Comparison of ENCODE assay signal across 2 cellular contexts in the genomic region with DNA sequence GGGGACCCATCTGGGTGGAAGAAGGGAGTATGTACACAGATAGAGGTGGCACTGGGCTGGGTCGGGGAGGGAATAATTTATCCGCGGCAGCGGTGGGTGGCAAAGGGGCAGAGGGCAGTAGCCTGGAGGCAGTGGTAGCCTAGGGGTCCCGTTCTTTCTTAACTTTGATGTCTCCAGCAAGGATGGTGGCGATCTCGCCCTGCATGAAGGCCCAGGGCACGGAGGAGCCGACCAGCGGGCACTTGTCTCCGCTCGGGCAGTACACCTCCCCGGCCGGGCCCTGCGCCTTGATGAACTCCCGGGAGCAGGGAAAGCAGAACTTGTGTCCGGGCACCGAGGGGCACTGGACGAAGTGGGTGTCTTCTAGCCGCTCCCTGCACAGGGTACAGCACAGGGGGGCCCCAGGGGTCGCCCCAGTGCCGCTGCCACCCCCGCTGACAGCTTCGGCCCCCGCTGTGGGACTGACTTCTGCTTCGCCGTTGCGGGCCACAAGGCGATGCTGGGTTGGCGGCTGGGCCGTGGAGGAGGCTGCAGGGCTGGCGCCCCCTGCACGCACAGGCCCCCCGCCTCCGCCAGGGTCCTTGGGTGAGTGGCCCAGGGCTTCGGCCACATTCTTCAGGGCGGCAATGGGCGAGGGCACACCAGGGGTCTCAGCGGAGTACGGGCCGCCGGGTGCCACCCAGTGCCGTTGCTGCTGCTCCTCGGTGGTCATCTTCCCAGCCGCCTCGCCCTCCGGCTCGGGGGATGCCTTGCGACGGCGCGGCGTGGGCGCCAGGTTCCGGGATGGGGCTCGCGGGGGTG.
TF ChIP-seq lines count a peak whose summit lies in the region.

No MANE protein-coding gene starts in this region.

TF ChIP-seq in SK-N-SH treated with all-trans-retinoic acid at 6 μM for 48 hours, 23 proteins besides CTCF, POLR2A, EP300 and RAD21 (continued from another document):
- TF ChIP-seq, protein P1, sequence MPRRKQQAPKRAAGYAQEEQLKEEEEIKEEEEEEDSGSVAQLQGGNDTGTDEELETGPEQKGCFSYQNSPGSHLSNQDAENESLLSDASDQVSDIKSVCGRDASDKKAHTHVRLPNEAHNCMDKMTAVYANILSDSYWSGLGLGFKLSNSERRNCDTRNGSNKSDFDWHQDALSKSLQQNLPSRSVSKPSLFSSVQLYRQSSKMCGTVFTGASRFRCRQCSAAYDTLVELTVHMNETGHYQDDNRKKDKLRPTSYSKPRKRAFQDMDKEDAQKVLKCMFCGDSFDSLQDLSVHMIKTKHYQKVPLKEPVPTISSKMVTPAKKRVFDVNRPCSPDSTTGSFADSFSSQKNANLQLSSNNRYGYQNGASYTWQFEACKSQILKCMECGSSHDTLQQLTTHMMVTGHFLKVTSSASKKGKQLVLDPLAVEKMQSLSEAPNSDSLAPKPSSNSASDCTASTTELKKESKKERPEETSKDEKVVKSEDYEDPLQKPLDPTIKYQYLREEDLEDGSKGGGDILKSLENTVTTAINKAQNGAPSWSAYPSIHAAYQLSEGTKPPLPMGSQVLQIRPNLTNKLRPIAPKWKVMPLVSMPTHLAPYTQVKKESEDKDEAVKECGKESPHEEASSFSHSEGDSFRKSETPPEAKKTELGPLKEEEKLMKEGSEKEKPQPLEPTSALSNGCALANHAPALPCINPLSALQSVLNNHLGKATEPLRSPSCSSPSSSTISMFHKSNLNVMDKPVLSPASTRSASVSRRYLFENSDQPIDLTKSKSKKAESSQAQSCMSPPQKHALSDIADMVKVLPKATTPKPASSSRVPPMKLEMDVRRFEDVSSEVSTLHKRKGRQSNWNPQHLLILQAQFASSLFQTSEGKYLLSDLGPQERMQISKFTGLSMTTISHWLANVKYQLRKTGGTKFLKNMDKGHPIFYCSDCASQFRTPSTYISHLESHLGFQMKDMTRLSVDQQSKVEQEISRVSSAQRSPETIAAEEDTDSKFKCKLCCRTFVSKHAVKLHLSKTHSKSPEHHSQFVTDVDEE (CRISPR knock-in tag; IDR thresholded peaks at IDR 0.05): no peak
- no peak for TF ChIP-seq ZNF565 (CRISPR knock-in tag; conservative IDR thresholded peaks at IDR 0.05; ENCODE audit: low read depth)
- no peak for TF ChIP-seq ISL1 (CRISPR knock-in tag; IDR thresholded peaks at IDR 0.05)
- TF ChIP-seq CREB5 (CRISPR knock-in tag; IDR thresholded peaks at IDR 0.05; ENCODE audit: low read depth): no peak
- TF ChIP-seq ZC3H10 (CRISPR knock-in tag; IDR thresholded peaks at IDR 0.05): no peak
- TF ChIP-seq BACH2 (CRISPR knock-in tag; IDR thresholded peaks at IDR 0.05; ENCODE audit: borderline replicate concordance): no peak
- TF ChIP-seq, protein P2, sequence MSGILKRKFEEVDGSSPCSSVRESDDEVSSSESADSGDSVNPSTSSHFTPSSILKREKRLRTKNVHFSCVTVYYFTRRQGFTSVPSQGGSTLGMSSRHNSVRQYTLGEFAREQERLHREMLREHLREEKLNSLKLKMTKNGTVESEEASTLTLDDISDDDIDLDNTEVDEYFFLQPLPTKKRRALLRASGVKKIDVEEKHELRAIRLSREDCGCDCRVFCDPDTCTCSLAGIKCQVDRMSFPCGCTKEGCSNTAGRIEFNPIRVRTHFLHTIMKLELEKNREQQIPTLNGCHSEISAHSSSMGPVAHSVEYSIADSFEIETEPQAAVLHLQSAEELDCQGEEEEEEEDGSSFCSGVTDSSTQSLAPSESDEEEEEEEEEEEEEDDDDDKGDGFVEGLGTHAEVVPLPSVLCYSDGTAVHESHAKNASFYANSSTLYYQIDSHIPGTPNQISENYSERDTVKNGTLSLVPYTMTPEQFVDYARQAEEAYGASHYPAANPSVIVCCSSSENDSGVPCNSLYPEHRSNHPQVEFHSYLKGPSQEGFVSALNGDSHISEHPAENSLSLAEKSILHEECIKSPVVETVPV (CRISPR knock-in tag; IDR thresholded peaks at IDR 0.05): no peak
- TF ChIP-seq TCF4 (CRISPR knock-in tag; IDR thresholded peaks at IDR 0.05; ENCODE audit: borderline replicate concordance): no peak
- TF ChIP-seq TOX (CRISPR knock-in tag; IDR thresholded peaks at IDR 0.05; ENCODE audit: borderline replicate concordance): no peak

TF ChIP-seq in WTC11, 78 proteins besides CTCF, POLR2A, EP300 and RAD21 (continued from another document):
- TF ChIP-seq, protein P3, sequence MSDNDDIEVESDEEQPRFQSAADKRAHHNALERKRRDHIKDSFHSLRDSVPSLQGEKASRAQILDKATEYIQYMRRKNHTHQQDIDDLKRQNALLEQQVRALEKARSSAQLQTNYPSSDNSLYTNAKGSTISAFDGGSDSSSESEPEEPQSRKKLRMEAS (CRISPR knock-in tag; IDR thresholded peaks at IDR 0.05): no peak
- TF ChIP-seq, protein P4, sequence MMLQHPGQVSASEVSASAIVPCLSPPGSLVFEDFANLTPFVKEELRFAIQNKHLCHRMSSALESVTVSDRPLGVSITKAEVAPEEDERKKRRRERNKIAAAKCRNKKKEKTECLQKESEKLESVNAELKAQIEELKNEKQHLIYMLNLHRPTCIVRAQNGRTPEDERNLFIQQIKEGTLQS (CRISPR knock-in tag; conservative IDR thresholded peaks at IDR 0.05): no peak
- TF ChIP-seq TEAD4 (CRISPR knock-in tag; IDR thresholded peaks at IDR 0.05) (no peak), AFF4 (CRISPR knock-in tag; IDR thresholded peaks at IDR 0.05; ENCODE audit: borderline replicate concordance) (no peak), FOXP1 (CRISPR knock-in tag; IDR thresholded peaks at IDR 0.05; ENCODE audit: borderline replicate concordance) (no peak), NFE2L1 (CRISPR knock-in tag; IDR thresholded peaks at IDR 0.05) (no peak), PRDM15 (CRISPR knock-in tag; IDR thresholded peaks at IDR 0.05) (no peak), ESRRA (CRISPR knock-in tag; IDR thresholded peaks at IDR 0.05; ENCODE audit: borderline replicate concordance) (no peak), ZNF396 (CRISPR knock-in tag; IDR thresholded peaks at IDR 0.05; ENCODE audit: borderline replicate concordance) (no peak)
- TF ChIP-seq, protein P5, sequence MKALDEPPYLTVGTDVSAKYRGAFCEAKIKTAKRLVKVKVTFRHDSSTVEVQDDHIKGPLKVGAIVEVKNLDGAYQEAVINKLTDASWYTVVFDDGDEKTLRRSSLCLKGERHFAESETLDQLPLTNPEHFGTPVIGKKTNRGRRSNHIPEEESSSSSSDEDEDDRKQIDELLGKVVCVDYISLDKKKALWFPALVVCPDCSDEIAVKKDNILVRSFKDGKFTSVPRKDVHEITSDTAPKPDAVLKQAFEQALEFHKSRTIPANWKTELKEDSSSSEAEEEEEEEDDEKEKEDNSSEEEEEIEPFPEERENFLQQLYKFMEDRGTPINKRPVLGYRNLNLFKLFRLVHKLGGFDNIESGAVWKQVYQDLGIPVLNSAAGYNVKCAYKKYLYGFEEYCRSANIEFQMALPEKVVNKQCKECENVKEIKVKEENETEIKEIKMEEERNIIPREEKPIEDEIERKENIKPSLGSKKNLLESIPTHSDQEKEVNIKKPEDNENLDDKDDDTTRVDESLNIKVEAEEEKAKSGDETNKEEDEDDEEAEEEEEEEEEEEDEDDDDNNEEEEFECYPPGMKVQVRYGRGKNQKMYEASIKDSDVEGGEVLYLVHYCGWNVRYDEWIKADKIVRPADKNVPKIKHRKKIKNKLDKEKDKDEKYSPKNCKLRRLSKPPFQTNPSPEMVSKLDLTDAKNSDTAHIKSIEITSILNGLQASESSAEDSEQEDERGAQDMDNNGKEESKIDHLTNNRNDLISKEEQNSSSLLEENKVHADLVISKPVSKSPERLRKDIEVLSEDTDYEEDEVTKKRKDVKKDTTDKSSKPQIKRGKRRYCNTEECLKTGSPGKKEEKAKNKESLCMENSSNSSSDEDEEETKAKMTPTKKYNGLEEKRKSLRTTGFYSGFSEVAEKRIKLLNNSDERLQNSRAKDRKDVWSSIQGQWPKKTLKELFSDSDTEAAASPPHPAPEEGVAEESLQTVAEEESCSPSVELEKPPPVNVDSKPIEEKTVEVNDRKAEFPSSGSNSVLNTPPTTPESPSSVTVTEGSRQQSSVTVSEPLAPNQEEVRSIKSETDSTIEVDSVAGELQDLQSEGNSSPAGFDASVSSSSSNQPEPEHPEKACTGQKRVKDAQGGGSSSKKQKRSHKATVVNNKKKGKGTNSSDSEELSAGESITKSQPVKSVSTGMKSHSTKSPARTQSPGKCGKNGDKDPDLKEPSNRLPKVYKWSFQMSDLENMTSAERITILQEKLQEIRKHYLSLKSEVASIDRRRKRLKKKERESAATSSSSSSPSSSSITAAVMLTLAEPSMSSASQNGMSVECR (CRISPR knock-in tag; IDR thresholded peaks at IDR 0.05; ENCODE audit: borderline replicate concordance): no peak
